18 cellular contexts compared by ENCODE assay signal in genomic region chr6:103534814-103535213, GRCh38.
"Had no signal": no experiment of that assay in that cellular context is flagged by ENCODE, and none has a peak within 500 bp of the region (broad histone marks: within the 10 kb centered on the region; RNA-seq: fewer than 3 reads in every experiment).

No MANE protein-coding gene starts in this region.

- H3K4me1 ChIP-seq: SJSA1 had no signal

- H3K36me3 ChIP-seq: SJSA1 had no signal

- H3K27ac ChIP-seq: SJSA1, SK-N-MC had no signal

- H3K27me3 ChIP-seq: SJSA1 had no signal

- H3K9me3 ChIP-seq: SJSA1 had no signal

- DNase-seq: KBM-7, MV-4-11, NCI-H1048, NCI-H1105, NCI-H146, NCI-H1694 treated with DMSO at 0.1 percent for 48 hours, NCI-H1930, NCI-H2081, NCI-H2107, NCI-H2227 treated with DMSO at 0.1 percent for 48 hours, NCI-H524, NCI-H526 treated with DMSO at 0.1 percent for 48 hours, NCI-H774, Right ventricle myocardium superior, RPMI8226, SIG-M5 had no signal

- H3K4me3 ChIP-seq: SJSA1, SK-N-MC had no signal
